Comparison of ENCODE assay signal across 19 cellular contexts in the genomic region with DNA sequence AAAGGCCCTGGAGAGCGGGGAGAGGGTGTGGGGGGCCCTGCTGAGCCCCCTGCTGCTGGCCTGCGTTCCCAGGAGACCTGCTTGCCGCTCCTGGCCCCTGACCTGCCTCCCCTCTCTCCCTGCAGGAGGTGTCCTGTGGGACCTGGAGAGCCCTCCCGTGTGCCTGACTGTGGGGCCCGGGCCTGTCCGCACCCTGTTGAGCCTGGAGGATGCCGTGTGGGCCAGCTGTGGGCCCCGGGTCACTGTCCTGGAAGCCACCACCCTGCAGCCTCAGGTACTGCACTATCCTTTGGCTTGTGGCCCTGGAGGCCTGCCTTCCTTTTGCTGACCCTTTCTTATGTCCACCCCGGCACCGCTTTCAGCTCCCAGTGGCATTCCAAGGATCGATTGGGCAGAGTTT.
DNase-seq lines count a peak whose midpoint lies in the region; ATAC-seq and TF ChIP-seq lines count a peak whose summit lies in the region.
"Had no signal": no experiment of that assay in that cellular context is flagged by ENCODE, and none has a peak within 500 bp of the region (broad histone marks: within the 10 kb centered on the region; RNA-seq: fewer than 3 reads in every experiment).

No MANE protein-coding gene starts in this region.

- H3K4me3 ChIP-seq in H7 (ENCODE audit: insufficient read depth, low read depth, low read length) (no peak overlapping the region), epithelial cell of proximal tubule (ENCODE audit: low read depth, low read length) (no peak overlapping the region)
- H3K4me3 ChIP-seq: PC-9 had no signal

- no peaks in the 10 kb centered on the region for H3K4me1 Mint-ChIP-seq in progenitor cell of endocrine pancreas (ENCODE audit: low read depth)

- peak; percentile 77 for DNase-seq in H7
- peak; percentile 16 for DNase-seq in RPMI8226
- DNase-seq in epithelial cell of proximal tubule (ENCODE audit: low read depth): no peak
- no peak for DNase-seq in progenitor cell of endocrine pancreas (ENCODE audit: low spot score, unreplicated experiment)
- no peak for DNase-seq in DMS 273 (lab: John Stamatoyannopoulos, UW; ENCODE audit: unreplicated experiment)
- no peak for DNase-seq in GM03348 (ENCODE audit: low spot score)
- DNase-seq: BE2C, DMS79 treated with DMSO at 0.1 percent for 48 hours, GOT3, KBM-7, MM.1S, NCI-H1048, NCI-H1417 treated with DMSO at 0.1 percent for 48 hours, NCI-H1930, NCI-H69, PC-9, SIG-M5, SK-N-SH had no signal

- peaks cover 18% of the 10 kb centered on the region for H3K36me3 ChIP-seq in H7 (replicated peaks; ENCODE audit: control insufficient read depth, insufficient read depth, low read length)
- H3K36me3 ChIP-seq: BE2C had no signal

- no peak for ATAC-seq in GM19328 (IDR thresholded peaks at IDR 0.05; ENCODE audit: unreplicated experiment)

- no peak overlapping the region for H3K27ac Mint-ChIP-seq in progenitor cell of endocrine pancreas

- H3K27me3 ChIP-seq in H7 (ENCODE audit: control insufficient read depth, insufficient read depth, low read length): no peaks in the 10 kb centered on the region
- H3K27me3 ChIP-seq: BE2C had no signal

- H3K27me3 Mint-ChIP-seq in progenitor cell of endocrine pancreas: no peaks in the 10 kb centered on the region

- peaks cover 3% of the 10 kb centered on the region for H3K36me3 Mint-ChIP-seq in progenitor cell of endocrine pancreas (ENCODE audit: insufficient read depth)

- TF ChIP-seq CTCF in epithelial cell of proximal tubule (conservative IDR thresholded peaks at IDR 0.05; ENCODE audit: low read depth, low read length): peak; percentile 11
- peak; percentile 10 for TF ChIP-seq CTCF in progenitor cell of endocrine pancreas (IDR thresholded peaks at IDR 0.05; ENCODE audit: unreplicated experiment)

- no peak overlapping the region for H3K4me3 Mint-ChIP-seq in progenitor cell of endocrine pancreas (ENCODE audit: low read depth)

- H3K9me3 Mint-ChIP-seq in progenitor cell of endocrine pancreas (ENCODE audit: low read depth): no peaks in the 10 kb centered on the region

Comparison
In these comparisons a context has a peak if more than half of its experiments do, and no peak if none do; other contexts are left out.
1. DNase-seq: peak in H7 (single experiment) and RPMI8226 (single experiment); none in epithelial cell of proximal tubule (single experiment), progenitor cell of endocrine pancreas (single experiment), DMS 273 (single experiment) and GM03348 (single experiment).